ENCODE assay signal across 8 cellular contexts in the genomic region with DNA sequence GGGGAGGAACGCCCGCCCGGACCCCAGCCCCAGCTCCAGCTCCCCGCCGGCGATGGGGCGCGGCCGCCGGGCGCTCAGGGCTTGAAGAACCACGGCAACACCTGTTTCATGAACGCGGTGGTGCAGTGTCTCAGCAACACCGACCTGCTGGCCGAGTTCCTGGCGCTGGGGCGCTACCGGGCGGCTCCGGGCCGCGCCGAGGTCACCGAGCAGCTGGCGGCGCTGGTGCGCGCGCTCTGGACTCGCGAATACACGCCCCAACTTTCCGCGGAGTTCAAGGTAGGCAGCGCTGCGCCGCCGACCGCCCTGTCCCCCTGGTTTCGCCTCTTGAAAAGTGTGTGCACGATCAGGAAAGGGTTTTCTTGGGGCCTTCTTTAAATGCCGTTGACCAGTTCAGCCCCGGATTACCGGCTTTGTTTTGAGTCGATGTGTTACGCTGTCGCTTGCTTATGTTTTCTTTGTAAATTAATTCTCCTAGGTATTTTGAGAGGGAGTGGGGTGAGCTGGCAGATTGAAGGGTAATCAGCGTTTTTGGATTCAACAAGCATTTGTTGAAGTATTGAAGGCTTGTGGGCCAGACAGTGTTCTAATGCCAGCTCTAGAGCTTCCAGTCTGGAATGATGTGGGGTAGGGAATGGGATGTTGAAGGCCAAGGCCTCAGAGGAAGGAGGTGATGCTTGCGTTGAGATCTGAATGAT. TPM values are rescaled to one million over a fixed set of nuclear protein-coding genes. Genes with fewer than 3 reads are reported as not detected.
DNase-seq lines count a peak whose midpoint lies in the region; ATAC-seq and TF ChIP-seq lines count a peak whose summit lies in the region.

No MANE protein-coding gene starts in this region.

- H3K4me3 ChIP-seq in CD8-positive, alpha-beta memory T cell (ENCODE audit: low read length), result peak overlapping the region; percentile 26
- H3K4me3 ChIP-seq in HCT116 (replicated peaks in 1 of 2; ENCODE audit: low read depth in 1 of 2, low read length in 2 of 2) (peak overlapping the region; percentile 71 to 75), endodermal cell (ENCODE audit: low read length) (peak overlapping the region; percentile 87)

- H3K27me3 ChIP-seq in CD8-positive, alpha-beta memory T cell (ENCODE audit: insufficient read depth, low read length, poor library complexity, severe bottlenecking), result peaks cover 13% of the 10 kb centered on the region
- no peaks in the 10 kb centered on the region for H3K27me3 ChIP-seq in HCT116 (ENCODE audit: insufficient read depth, low read length)
- peaks cover 8% of the 10 kb centered on the region for H3K27me3 ChIP-seq in endodermal cell (ENCODE audit: control insufficient read depth, insufficient read depth, low read length, poor library complexity, severe bottlenecking)

- POLR2A ChIA-PET in CD8-positive, alpha-beta memory T cell (lab: Charles Lee), result no interaction called here
- POLR2A ChIA-PET in HCT116 (lab: Charles Lee), result no interaction called here
- POLR2A ChIA-PET in T-cell (lab: Charles Lee), result no interaction called here

- H3K4me3 Mint-ChIP-seq in CD8-positive, alpha-beta memory T cell, result peak overlapping the region; percentile 58 to 90 (median 76)
- H3K4me3 Mint-ChIP-seq in T-cell (peak overlapping the region; percentile 44 to 77 (median 63)), endodermal cell (peak overlapping the region; percentile 75), naive B cell (peak overlapping the region; percentile 58 to 89 (median 78))

- TF ChIP-seq CTCF in HCT116 (IDR thresholded peaks at IDR 0.05 in 2 of 3, conservative IDR thresholded peaks at IDR 0.05 in 1 of 3; ENCODE audit: borderline replicate concordance in 1 of 3, insufficient read depth in 1 of 3, low read depth in 2 of 3, low read length in 2 of 3), result 0 out of 6 replicates have a peak, but pooled peaks of 2 of the 3 experiments have one; percentile 18
- peak; percentile 42 for TF ChIP-seq CTCF in endodermal cell (conservative IDR thresholded peaks at IDR 0.05)

- no peak overlapping the region for H2AFZ ChIP-seq in HCT116 (ENCODE audit: low read depth, low read length, poor library complexity, severe bottlenecking)

- TF ChIP-seq RAD21 in HCT116 (IDR thresholded peaks at IDR 0.05; ENCODE audit: low read depth), result peak; percentile 43; the same call in 1 of the 2 replicates

- 1% methylated on average over 24 to 50 of the region's 50 CpGs for WGBS in endodermal cell (ENCODE audit: insufficient coverage in 1 of 2, insufficient read length in 1 of 2), 2 experiments

- ATAC-seq in HCT116 (peak; percentile 43), T-cell (replicated peaks in 1 of 4) (peak in 2 of 4 experiments; percentile 54 to 67), naive B cell (ENCODE audit: low read depth in 2 of 2) (peak in 1 of 2 donors; percentile 42), HG03378 (IDR thresholded peaks at IDR 0.05; ENCODE audit: unreplicated experiment) (no peak), GM19035 (IDR thresholded peaks at IDR 0.05; ENCODE audit: unreplicated experiment) (no peak), HG02610 (IDR thresholded peaks at IDR 0.05; ENCODE audit: unreplicated experiment) (no peak)

- no peaks in the 10 kb centered on the region for H3K9me3 ChIP-seq in CD8-positive, alpha-beta memory T cell (ENCODE audit: low read length)
- H3K9me3 ChIP-seq in HCT116 (ENCODE audit: control insufficient read depth in 1 of 2, insufficient read depth in 1 of 2, low read depth in 1 of 2, low read length in 2 of 2) (no peaks in the 10 kb centered on the region), endodermal cell (ENCODE audit: control insufficient read depth, low read length) (no peaks in the 10 kb centered on the region)

- no peaks in the 10 kb centered on the region for H3K9me2 ChIP-seq in HCT116 (ENCODE audit: insufficient read depth)

- intact Hi-C loops in HCT116 (cut with micrococcal nuclease), result loop anchor here (2.0 kb wide), 1 partner anchor 69 kb away; a partner anchor contains a TSS

- peak overlapping the region; percentile 78 for H3K9ac ChIP-seq in HCT116 (ENCODE audit: low read length)
- H3K9ac ChIP-seq in endodermal cell (ENCODE audit: extremely low read depth, low read length, poor library complexity, severe bottlenecking), result peak overlapping the region; percentile 56

- H3K4me1 ChIP-seq in CD8-positive, alpha-beta memory T cell (ENCODE audit: insufficient read depth, low read length), result peaks cover 7% of the 10 kb centered on the region
- H3K4me1 ChIP-seq in HCT116 (ENCODE audit: control insufficient read depth in 1 of 2, insufficient read depth in 2 of 2, low read length in 2 of 2), result peaks cover 37 to 51% of the 10 kb centered on the region in 2 experiments
- H3K4me1 ChIP-seq in endodermal cell (ENCODE audit: control insufficient read depth, insufficient read depth, low read length), result peaks cover 3% of the 10 kb centered on the region

- no peak for TF ChIP-seq POLR2A in HCT116 (IDR thresholded peaks at IDR 0.05; ENCODE audit: borderline replicate concordance, extremely low read depth, insufficient read depth, insufficient read length)

- RAD21 ChIA-PET in HCT116 (lab: Charles Lee; ENCODE audit: low non-redundant PET in 1 of 2, low total read pairs in 2 of 2, uncharacterized antibody in 2 of 2, unreplicated experiment in 2 of 2), result interaction anchor here in 1 of 2 experiments (1.2 kb wide), 1 partner anchor 69 kb away, joined by 3 read pairs; no protein-coding TSS in a partner anchor

- BruUV-seq in HCT116 (replicated peaks; lab: Mats Ljungman, UMichigan), result no TSS peak

- H3K4me2 ChIP-seq in HCT116 (ENCODE audit: low read length), result peak overlapping the region; percentile 90

- no peaks in the 10 kb centered on the region for H3K36me3 ChIP-seq in CD8-positive, alpha-beta memory T cell (ENCODE audit: insufficient read depth, low read length)
- no peaks in the 10 kb centered on the region for H3K36me3 ChIP-seq in HCT116 (ENCODE audit: control insufficient read depth in 1 of 2, insufficient read depth in 2 of 2, low read length in 2 of 2)
- H3K36me3 ChIP-seq in endodermal cell (ENCODE audit: control insufficient read depth, insufficient read depth, low read length), result no peaks in the 10 kb centered on the region

- no peak overlapping the region for H3K27ac ChIP-seq in CD8-positive, alpha-beta memory T cell (ENCODE audit: low read depth, low read length)
- peak overlapping the region; percentile 94 for H3K27ac ChIP-seq in HCT116 (ENCODE audit: low read depth, low read length)
- no peak overlapping the region for H3K27ac ChIP-seq in endodermal cell (ENCODE audit: low read depth, low read length)

- H3K9me3 Mint-ChIP-seq in CD8-positive, alpha-beta memory T cell, result no peaks in the 10 kb centered on the region
- no peaks in the 10 kb centered on the region for H3K9me3 Mint-ChIP-seq in T-cell
- no peaks in the 10 kb centered on the region for H3K9me3 Mint-ChIP-seq in endodermal cell
- H3K9me3 Mint-ChIP-seq in naive B cell, result no peaks in the 10 kb centered on the region

- peaks cover 11 to 21% (median 13%) of the 10 kb centered on the region in 3 donors for H3K4me1 Mint-ChIP-seq in CD8-positive, alpha-beta memory T cell
- H3K4me1 Mint-ChIP-seq in T-cell (peaks cover 8 to 15% (median 14%) of the 10 kb centered on the region in 3 donors), endodermal cell (peaks cover 29% of the 10 kb centered on the region), naive B cell (peaks cover 13 to 26% (median 25%) of the 10 kb centered on the region in 3 donors)

- H4K20me1 ChIP-seq in HCT116 (ENCODE audit: insufficient read depth), result no peaks in the 10 kb centered on the region

- H3K27me3 Mint-ChIP-seq in CD8-positive, alpha-beta memory T cell, result peaks cover 29 to 57% of the 10 kb centered on the region in 2 donors
- H3K27me3 Mint-ChIP-seq in T-cell (peaks cover 48 to 56% of the 10 kb centered on the region in 2 donors), endodermal cell (ENCODE audit: insufficient read depth) (no peaks in the 10 kb centered on the region), naive B cell (peaks cover 34 to 41% (median 36%) of the 10 kb centered on the region in 3 donors)

- H3K27ac Mint-ChIP-seq in CD8-positive, alpha-beta memory T cell, result peak overlapping the region in 1 of 8 donors; percentile 34
- peak overlapping the region in 1 of 2 donors; percentile 47 for H3K27ac Mint-ChIP-seq in T-cell
- peak overlapping the region; percentile 79 for H3K27ac Mint-ChIP-seq in endodermal cell
- no peak overlapping the region for H3K27ac Mint-ChIP-seq in naive B cell

- no peaks in the 10 kb centered on the region for H3K36me3 Mint-ChIP-seq in CD8-positive, alpha-beta memory T cell
- no peaks in the 10 kb centered on the region for H3K36me3 Mint-ChIP-seq in T-cell
- no peaks in the 10 kb centered on the region for H3K36me3 Mint-ChIP-seq in endodermal cell (ENCODE audit: low read depth)
- H3K36me3 Mint-ChIP-seq in naive B cell, result no peaks in the 10 kb centered on the region

- peaks cover 12% of the 10 kb centered on the region for H3K79me2 ChIP-seq in HCT116 (ENCODE audit: insufficient read depth, low read length)

- CTCF ChIA-PET in CD8-positive, alpha-beta memory T cell (lab: Charles Lee), result no interaction called here
- CTCF ChIA-PET in HCT116 (lab: Charles Lee) (no interaction called here), T-cell (lab: Charles Lee) (no interaction called here)

- DNase-seq in CD8-positive, alpha-beta memory T cell, result peak in 1 of 5 donors; percentile 8
- peak; percentile 12 for DNase-seq in HCT116 (ENCODE audit: low read depth, low spot score)
- peak in 5 of 34 experiments; percentile 0 to 17 (median 3) for DNase-seq in T-cell
- DNase-seq in endodermal cell, result peak; percentile 92
- peak; percentile 4 for DNase-seq in naive B cell

TF ChIP-seq in HCT116, 20 proteins besides CTCF, POLR2A, EP300 and RAD21:
- peak; percentile 30; the same call in 1 of the 2 replicates for TF ChIP-seq SIN3A (IDR thresholded peaks at IDR 0.05; ENCODE audit: low read depth)
- TF ChIP-seq, protein P1, sequence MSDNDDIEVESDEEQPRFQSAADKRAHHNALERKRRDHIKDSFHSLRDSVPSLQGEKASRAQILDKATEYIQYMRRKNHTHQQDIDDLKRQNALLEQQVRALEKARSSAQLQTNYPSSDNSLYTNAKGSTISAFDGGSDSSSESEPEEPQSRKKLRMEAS (IDR thresholded peaks at IDR 0.05), result no peak
TF ChIP-seq in HCT116: peak in this region for 1.

RNA-seq across cellular contexts. Expression of a gene that starts 0.7 kb away (rescaled TPM):
- under 1 TPM; 0.22 to 0.24 TPM for total RNA-seq in CD8-positive, alpha-beta memory T cell
- 0.31 TPM for polyA plus RNA-seq in CD8-positive, alpha-beta memory T cell
- total RNA-seq in HCT116 (2021; ENCODE audit: unreplicated experiment) (8.0 TPM), T-cell (under 1 TPM; 0.16 to 0.35 (median 0.23) TPM), endodermal cell (10 to 100 TPM in 1 of 2 donors, 1 to 10 TPM in 1; 8.6 to 12.6 TPM)
- 5.0 and 5.2 TPM in 2 replicates for polyA plus RNA-seq in HCT116 (2012)
- polyA plus RNA-seq in endodermal cell (2013, experiment 1 of 2), result 1.8 TPM
- polyA plus RNA-seq in endodermal cell (2013, experiment 2 of 2), result 1.9 TPM
- not detected for polyA plus RNA-seq in naive B cell (ENCODE audit: low read depth in 6 of 6)

Comparison
In these comparisons a context has a peak if more than half of its experiments do, and no peak if none do; other contexts are left out.
1. H3K4me3 ChIP-seq: peak in every context shown above with its lines; median percentile 87 in endodermal cell; 73 in HCT116; 26 in CD8-positive, alpha-beta memory T cell.